Comparison of ENCODE assay signal across 8 cellular contexts in the genomic region with DNA sequence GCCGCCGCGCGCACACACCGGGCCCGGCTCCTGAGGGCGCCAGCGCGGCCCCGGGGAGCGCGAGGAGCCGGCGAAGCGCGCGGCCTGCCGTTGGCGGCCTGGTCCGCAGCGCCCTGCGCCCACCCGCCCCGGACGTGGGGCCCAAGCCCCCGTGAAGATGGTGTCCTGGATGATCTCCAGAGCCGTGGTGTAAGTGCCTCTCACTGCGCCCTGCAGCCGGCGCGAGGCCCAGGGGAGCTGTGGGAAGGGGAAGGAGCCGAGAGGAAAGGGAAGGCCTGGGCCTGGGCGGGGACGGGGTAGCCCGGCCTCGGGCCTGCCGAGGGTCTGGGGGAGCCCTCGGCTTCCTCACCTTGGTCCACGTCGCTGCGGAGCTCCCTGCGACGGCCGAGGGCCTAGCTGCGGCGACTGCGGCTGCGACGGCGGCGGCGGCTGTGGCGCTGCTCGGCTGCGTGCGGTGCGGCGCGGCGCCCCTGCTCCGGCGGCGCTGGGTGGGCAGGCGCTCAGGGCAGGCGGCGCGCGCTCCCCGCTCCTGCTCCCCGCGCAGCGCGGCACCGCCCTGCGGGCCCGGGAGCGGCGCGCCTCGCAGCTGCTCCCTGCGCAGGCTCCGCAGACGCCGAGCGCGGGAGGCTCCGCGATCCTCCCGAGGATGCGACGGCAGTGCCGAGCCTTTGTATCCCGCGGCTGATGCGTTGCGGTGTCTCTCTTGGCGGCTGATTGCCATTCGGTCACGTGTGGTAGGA. TPM values are rescaled to one million over a fixed set of nuclear protein-coding genes. Genes with fewer than 3 reads are reported as not detected.
DNase-seq lines count a peak whose midpoint lies in the region; ATAC-seq, FAIRE-seq and TF ChIP-seq lines count a peak whose summit lies in the region.

A gene with protein sequence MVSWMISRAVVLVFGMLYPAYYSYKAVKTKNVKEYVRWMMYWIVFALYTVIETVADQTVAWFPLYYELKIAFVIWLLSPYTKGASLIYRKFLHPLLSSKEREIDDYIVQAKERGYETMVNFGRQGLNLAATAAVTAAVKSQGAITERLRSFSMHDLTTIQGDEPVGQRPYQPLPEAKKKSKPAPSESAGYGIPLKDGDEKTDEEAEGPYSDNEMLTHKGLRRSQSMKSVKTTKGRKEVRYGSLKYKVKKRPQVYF (plus strand): TSS at position 13 of the 740 bp plus-strand sequence. CDS start 145 bp downstream, at position 158.

- TF ChIP-seq CTCF in DND-41 (IDR thresholded peaks at IDR 0.05; ENCODE audit: borderline replicate concordance, extremely low read depth, low read length, poor library complexity, severe bottlenecking) (no peak), omental fat pad (IDR thresholded peaks at IDR 0.05) (no peak), thyroid gland (IDR thresholded peaks at IDR 0.05) (peak in 2 of 6 experiments; percentile 3 to 4)

- H3K27me3 ChIP-seq in DND-41 (ENCODE audit: insufficient read depth, low read length, poor library complexity): no peaks in the 10 kb centered on the region
- H3K27me3 ChIP-seq in thyroid gland: no peaks in the 10 kb centered on the region

- H3K4me3 ChIP-seq in DND-41 (ENCODE audit: low read depth in 1 of 2, low read length in 2 of 2): peak within 1 kb of the TSS; percentile 86 to 92
- H3K4me3 ChIP-seq in thyroid gland (replicated peaks in 1 of 3): peak within 1 kb of the TSS; percentile 69 to 94 (median 93)

- intact Hi-C loops in thyroid gland (cut with DNase I): no loop called here

- H3K27ac Mint-ChIP-seq in activated naive CD4-positive, alpha-beta T cell treated with anti-CD3 and anti-CD28 coated beads, Interleukin-2, amount 50 U/mL, for 24 hours: peak within 1 kb of the TSS; percentile 91

- H3K79me2 ChIP-seq in DND-41 (ENCODE audit: insufficient read depth, low read length): peaks cover 98% of the 10 kb centered on the region

- H3K9me3 ChIP-seq in DND-41 (ENCODE audit: insufficient read depth, low read length, severe bottlenecking) (no peaks in the 10 kb centered on the region), thyroid gland (no peaks in the 10 kb centered on the region)

- peak within 1 kb of the TSS; percentile 75 for H3K4me2 ChIP-seq in DND-41 (ENCODE audit: insufficient read depth, low read length)

- peaks cover 3% of the 10 kb centered on the region for H3K36me3 Mint-ChIP-seq in activated naive CD4-positive, alpha-beta T cell treated with anti-CD3 and anti-CD28 coated beads, Interleukin-2, amount 50 U/mL, for 24 hours

- FAIRE-seq in HTR-8/SVneo (lab: Jason Lieb, UNC): no peak

- H3K27me3 Mint-ChIP-seq in activated naive CD4-positive, alpha-beta T cell treated with anti-CD3 and anti-CD28 coated beads, Interleukin-2, amount 50 U/mL, for 24 hours: no peaks in the 10 kb centered on the region

- DNase-seq in DND-41 (peak; percentile 68), HTR-8/SVneo (ENCODE audit: insufficient read length, low spot score) (peak; percentile 48), SK-N-DZ (ENCODE audit: low spot score) (peak; percentile 84), glomerular endothelial cell (ENCODE audit: extremely low read depth, low read depth, low spot score) (no peak), omental fat pad (ENCODE audit: low spot score) (peak; percentile 27), thyroid gland (peak; percentile 65 to 68)

- peak; percentile 67 to 82 for TF ChIP-seq POLR2A in thyroid gland (IDR thresholded peaks at IDR 0.05)

- peaks cover 59% of the 10 kb centered on the region for H3K4me1 Mint-ChIP-seq in activated naive CD4-positive, alpha-beta T cell treated with anti-CD3 and anti-CD28 coated beads, Interleukin-2, amount 50 U/mL, for 24 hours

- peak; percentile 70 for ATAC-seq in DND-41 (ENCODE audit: insufficient read depth, low read depth)
- peak; percentile 58 for ATAC-seq in GM21367 (IDR thresholded peaks at IDR 0.05; ENCODE audit: unreplicated experiment)
- peak; percentile 88 for ATAC-seq in omental fat pad (ENCODE audit: low FRiP score)

- peaks cover 72% of the 10 kb centered on the region for H3K4me1 ChIP-seq in DND-41 (ENCODE audit: insufficient read depth, low read length)
- peaks cover 12 to 24% of the 10 kb centered on the region in 2 donors for H3K4me1 ChIP-seq in thyroid gland

- H4K20me1 ChIP-seq in DND-41 (ENCODE audit: insufficient read depth, low read length): peaks cover 12% of the 10 kb centered on the region; the same call in 1 of the 2 replicates

- H3K27ac ChIP-seq in DND-41 (ENCODE audit: low read length): peak within 1 kb of the TSS; percentile 99
- H3K27ac ChIP-seq in thyroid gland: peak within 1 kb of the TSS; percentile 98 to 99 (median 99)

- H3K36me3 ChIP-seq in DND-41 (ENCODE audit: insufficient read depth, low read length): no peaks in the 10 kb centered on the region; the same call in 1 of the 2 replicates
- no peaks in the 10 kb centered on the region for H3K36me3 ChIP-seq in thyroid gland

- peak within 1 kb of the TSS; percentile 86 for H3K4me3 Mint-ChIP-seq in activated naive CD4-positive, alpha-beta T cell treated with anti-CD3 and anti-CD28 coated beads, Interleukin-2, amount 50 U/mL, for 24 hours

- 1% methylated on average over 33 of the region's 99 CpGs; no CpG with 5 or more reads in 1 of the 2 donors for WGBS in thyroid gland, 2 donors

- H2AFZ ChIP-seq in DND-41 (ENCODE audit: low read depth, low read length): peak within 1 kb of the TSS; percentile 76

- peak within 1 kb of the TSS; percentile 99 for H3K9ac ChIP-seq in DND-41 (ENCODE audit: low read depth, low read length)

- no peaks in the 10 kb centered on the region for H3K9me3 Mint-ChIP-seq in activated naive CD4-positive, alpha-beta T cell treated with anti-CD3 and anti-CD28 coated beads, Interleukin-2, amount 50 U/mL, for 24 hours

RNA-seq across cellular contexts. Expression of the gene that starts here (rescaled TPM):
- polyA plus RNA-seq in SK-N-DZ (2014; cell fraction: cytosol; rRNA removed): 19.5 and 20.6 TPM in 2 replicates
- 5.9 and 6.2 TPM in 2 replicates for polyA plus RNA-seq in SK-N-DZ (2014; cell fraction: nucleus; rRNA removed)
- 61.9 and 70.5 TPM in 2 replicates for total RNA-seq in glomerular endothelial cell
- total RNA-seq in omental fat pad: 10 to 100 TPM; 44.7 to 70.5 (median 57.1) TPM
- total RNA-seq in thyroid gland: 10 to 100 TPM; 63.4 to 79.6 (median 73.1) TPM
